ENCODE assay signal across 23 cellular contexts in the genomic region with DNA sequence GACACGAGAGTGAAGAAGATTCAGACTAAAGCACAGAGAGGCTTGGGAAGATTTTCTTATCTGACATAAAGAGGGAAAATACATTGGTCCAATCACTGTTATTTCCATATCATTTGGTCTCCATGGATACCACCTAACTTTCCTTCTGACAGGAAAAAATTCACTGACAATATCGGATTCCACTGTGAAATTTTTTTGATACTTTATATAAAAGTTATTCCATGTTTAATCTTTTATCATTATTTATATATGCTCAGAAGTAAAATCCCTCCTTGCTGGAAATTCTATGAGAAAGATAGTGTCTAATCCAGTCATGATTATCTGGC. TPM values are rescaled to one million over a fixed set of nuclear protein-coding genes. Genes with fewer than 3 reads are reported as not detected.
A peak's percentile ranks its signal among the peaks of the same experiment; 100 is the strongest.
DNase-seq lines count a peak whose midpoint lies in the region; ATAC-seq and TF ChIP-seq lines count a peak whose summit lies in the region.
"Had no signal": no experiment of that assay in that cellular context is flagged by ENCODE, and none has a peak within 500 bp of the region (broad histone marks: within the 10 kb centered on the region; RNA-seq: fewer than 3 reads in every experiment).

No MANE protein-coding gene starts in this region.

- H3K9me2 ChIP-seq in OCI-LY7 (ENCODE audit: insufficient read depth, low read length) = no peaks in the 10 kb centered on the region

- no peaks in the 10 kb centered on the region for H3K9me3 Mint-ChIP-seq in activated T-cell treated with anti-CD3 and anti-CD28 coated beads, Interleukin-2, amount 50 U/mL, for 24 hours
- H3K9me3 Mint-ChIP-seq in activated T-cell treated with anti-CD3 and anti-CD28 coated beads, Interleukin-2, amount 50 U/mL, for 4 hours = no peaks in the 10 kb centered on the region
- H3K9me3 Mint-ChIP-seq: CD14-positive monocyte, WTC11 had no signal

- intact Hi-C loops in OCI-LY7 (cut with micrococcal nuclease; ENCODE audit: unreplicated experiment) = loop anchor here (2.0 to 10.0 kb wide), 5 partner anchors 124 to 966 kb away; a partner anchor contains a TSS

- peak overlapping the region; percentile 74 for H3K4me2 ChIP-seq in OCI-LY7 (ENCODE audit: low read length)
- H3K4me2 ChIP-seq: smooth muscle cell had no signal

- peaks cover 59% of the 10 kb centered on the region for H3K4me1 Mint-ChIP-seq in activated T-cell treated with anti-CD3 and anti-CD28 coated beads, Interleukin-2, amount 50 U/mL, for 24 hours (ENCODE audit: low read depth)
- H3K4me1 Mint-ChIP-seq in activated T-cell treated with anti-CD3 and anti-CD28 coated beads, Interleukin-2, amount 50 U/mL, for 4 hours (ENCODE audit: low read depth) = peaks cover 61% of the 10 kb centered on the region

- H3K36me3 Mint-ChIP-seq in activated T-cell treated with anti-CD3 and anti-CD28 coated beads, Interleukin-2, amount 50 U/mL, for 24 hours (ENCODE audit: low read depth) = peaks cover 47% of the 10 kb centered on the region
- H3K36me3 Mint-ChIP-seq in activated T-cell treated with anti-CD3 and anti-CD28 coated beads, Interleukin-2, amount 50 U/mL, for 4 hours (ENCODE audit: insufficient read depth) = peaks cover 16% of the 10 kb centered on the region
- H3K36me3 Mint-ChIP-seq: WTC11 had no signal

- H3K4me3 ChIP-seq in OCI-LY7 (ENCODE audit: low read depth, low read length, poor library complexity, severe bottlenecking) (peak overlapping the region; percentile 89), endocrine pancreas (ENCODE audit: control insufficient read depth, insufficient read depth, low read length) (peak overlapping the region; percentile 4), subcutaneous abdominal adipose tissue (ENCODE audit: low read depth in 1 of 5, low read length in 5 of 5) (no peak overlapping the region)
- H3K4me3 ChIP-seq: ascending aorta, smooth muscle cell had no signal

- peaks cover 79% of the 10 kb centered on the region for H3K79me2 ChIP-seq in OCI-LY7 (ENCODE audit: insufficient read depth, low read depth, low read length)

- H3K9ac ChIP-seq in endocrine pancreas (ENCODE audit: control insufficient read depth, insufficient read depth, low read length) (no peak overlapping the region), subcutaneous abdominal adipose tissue (ENCODE audit: low read length in 5 of 5) (peak overlapping the region in 1 of 5 donors; percentile 20)

- H3K4me1 ChIP-seq in OCI-LY7 (ENCODE audit: insufficient read depth, low read length, poor library complexity, severe bottlenecking) (peaks cover 38% of the 10 kb centered on the region), endocrine pancreas (ENCODE audit: control insufficient read depth, insufficient read depth, low read length) (peaks cover 9% of the 10 kb centered on the region), subcutaneous abdominal adipose tissue (ENCODE audit: control insufficient read depth in 5 of 5, insufficient read depth in 5 of 5, low read length in 5 of 5) (peaks cover 3 to 32% (median 23%) of the 10 kb centered on the region in 5 donors), foreskin keratinocyte (peaks cover 8% of the 10 kb centered on the region)

- no peaks in the 10 kb centered on the region for H3K27me3 ChIP-seq in endocrine pancreas (ENCODE audit: control insufficient read depth, insufficient read depth, low read length)
- H3K27me3 ChIP-seq in subcutaneous abdominal adipose tissue (ENCODE audit: control insufficient read depth in 5 of 5, insufficient read depth in 4 of 5, low read length in 5 of 5) = no peaks in the 10 kb centered on the region
- H3K27me3 ChIP-seq in foreskin keratinocyte = no peaks in the 10 kb centered on the region
- H3K27me3 ChIP-seq: ascending aorta had no signal

- no peaks in the 10 kb centered on the region for H3K36me3 ChIP-seq in OCI-LY7 (ENCODE audit: insufficient read depth, low read length)
- H3K36me3 ChIP-seq in endocrine pancreas (ENCODE audit: control insufficient read depth, insufficient read depth, low read length) = no peaks in the 10 kb centered on the region
- H3K36me3 ChIP-seq in subcutaneous abdominal adipose tissue (ENCODE audit: control insufficient read depth in 5 of 5, insufficient read depth in 5 of 5, low read length in 5 of 5) = peaks cover 0 to 2% (median 0%) of the 10 kb centered on the region in 5 donors
- H3K36me3 ChIP-seq: ascending aorta had no signal

- no peak for DNase-seq in activated T-cell treated with anti-CD3 and anti-CD28 coated beads, Interleukin-2, amount 50 U/mL, for 24 hours
- DNase-seq in activated T-cell treated with anti-CD3 and anti-CD28 coated beads, Interleukin-2, amount 50 U/mL, for 4 hours = no peak
- DNase-seq in OCI-LY7 (ENCODE audit: low spot score) (no peak), foreskin keratinocyte (no peak), LoVo (ENCODE audit: low spot score) (no peak)
- DNase-seq: activated CD8-positive, alpha-beta memory T cell treated with anti-CD3 and anti-CD28 coated beads for 24 hours; activated gamma-delta T cell; DND-41; foreskin fibroblast; HCEC 1CT; KBM-7; left ventricle myocardium superior; NCI-H2171 treated with DMSO at 0.1 percent for 48 hours; NCI-H82; trophoblast cell had no signal

- ATAC-seq in activated T-cell treated with anti-CD3 and anti-CD28 coated beads, Interleukin-2, amount 50 U/mL, for 4 hours = no peak
- ATAC-seq in foreskin keratinocyte (no peak), GM19455 (IDR thresholded peaks at IDR 0.05; ENCODE audit: unreplicated experiment) (no peak)
- ATAC-seq: left ventricle myocardium superior, WTC11 had no signal

- POLR2A ChIA-PET in OCI-LY7 (lab: Charles Lee) = interaction anchor here (0.7 to 1.3 kb wide), 3 partner anchors 8 to 119 kb away, joined by 3 read pairs; no protein-coding TSS in a partner anchor

- H3K9me3 ChIP-seq in OCI-LY7 (ENCODE audit: low read length) (no peaks in the 10 kb centered on the region), endocrine pancreas (ENCODE audit: control insufficient read depth, low read length) (no peaks in the 10 kb centered on the region), subcutaneous abdominal adipose tissue (ENCODE audit: control insufficient read depth in 5 of 5, low read length in 5 of 5) (no peaks in the 10 kb centered on the region)
- H3K9me3 ChIP-seq: ascending aorta had no signal

- BruUV-seq in OCI-LY7 (replicated peaks; lab: Mats Ljungman, UMichigan) = no TSS peak

- peak overlapping the region; percentile 69 for H3K27ac Mint-ChIP-seq in activated T-cell treated with anti-CD3 and anti-CD28 coated beads, Interleukin-2, amount 50 U/mL, for 24 hours
- H3K27ac Mint-ChIP-seq: CD14-positive monocyte, progenitor cell of endocrine pancreas, WTC11 had no signal

- H4K20me1 ChIP-seq in OCI-LY7 (ENCODE audit: insufficient read depth, low read length) = peaks cover 18% of the 10 kb centered on the region; the same call in 1 of the 2 replicates

- no peak for TF ChIP-seq CTCF in OCI-LY7 (conservative IDR thresholded peaks at IDR 0.05; ENCODE audit: low read length)
- no peak for TF ChIP-seq CTCF in foreskin keratinocyte (conservative IDR thresholded peaks at IDR 0.05)

- H2AFZ ChIP-seq in OCI-LY7 (ENCODE audit: low read length) = no peak overlapping the region

- no peak overlapping the region for H3K4me3 Mint-ChIP-seq in activated T-cell treated with anti-CD3 and anti-CD28 coated beads, Interleukin-2, amount 50 U/mL, for 24 hours
- no peak overlapping the region for H3K4me3 Mint-ChIP-seq in activated T-cell treated with anti-CD3 and anti-CD28 coated beads, Interleukin-2, amount 50 U/mL, for 4 hours
- H3K4me3 Mint-ChIP-seq: CD14-positive monocyte, WTC11 had no signal

- CTCF ChIA-PET in OCI-LY7 (lab: Charles Lee; ENCODE audit: unreplicated experiment) = no interaction called here

- H3K27me3 Mint-ChIP-seq in activated T-cell treated with anti-CD3 and anti-CD28 coated beads, Interleukin-2, amount 50 U/mL, for 24 hours = no peaks in the 10 kb centered on the region
- H3K27me3 Mint-ChIP-seq in activated T-cell treated with anti-CD3 and anti-CD28 coated beads, Interleukin-2, amount 50 U/mL, for 4 hours (ENCODE audit: low read depth) = no peaks in the 10 kb centered on the region
- H3K27me3 Mint-ChIP-seq: progenitor cell of endocrine pancreas had no signal

- H3K27ac ChIP-seq in OCI-LY7 (ENCODE audit: low read depth, low read length, poor library complexity, severe bottlenecking) = peak overlapping the region; percentile 11
- peak overlapping the region; percentile 96 for H3K27ac ChIP-seq in subcutaneous abdominal adipose tissue (ENCODE audit: low read depth, low read length)
- H3K27ac ChIP-seq in foreskin keratinocyte = no peak overlapping the region

RNA-seq across cellular contexts. Expression of a gene that starts 3.6 kb away (rescaled TPM):
- 10 to 100 TPM; 29.3 to 37.4 (median 32.8) TPM for total RNA-seq in activated T-cell treated with anti-CD3 and anti-CD28 coated beads, Interleukin-2, amount 50 U/mL, for 4 hours
- total RNA-seq in OCI-LY7 (2014; rRNA removed; shearing (Covaris generic)) = 29.7 and 32.3 TPM in 2 replicates
- 31.8 and 37.8 TPM in 2 replicates for total RNA-seq in OCI-LY7 (2022)
- total RNA-seq in foreskin keratinocyte = 16.5 and 18.4 TPM in 2 replicates
- 10.7 and 11.9 TPM in 2 replicates for polyA plus RNA-seq in foreskin keratinocyte

Comparison
In these comparisons a context has a peak if more than half of its experiments do, and no peak if none do; other contexts are left out.
1. H3K4me3 ChIP-seq: peak in OCI-LY7 (single experiment) and endocrine pancreas (single experiment); none in subcutaneous abdominal adipose tissue (0 of 5).